In the genomic region with DNA sequence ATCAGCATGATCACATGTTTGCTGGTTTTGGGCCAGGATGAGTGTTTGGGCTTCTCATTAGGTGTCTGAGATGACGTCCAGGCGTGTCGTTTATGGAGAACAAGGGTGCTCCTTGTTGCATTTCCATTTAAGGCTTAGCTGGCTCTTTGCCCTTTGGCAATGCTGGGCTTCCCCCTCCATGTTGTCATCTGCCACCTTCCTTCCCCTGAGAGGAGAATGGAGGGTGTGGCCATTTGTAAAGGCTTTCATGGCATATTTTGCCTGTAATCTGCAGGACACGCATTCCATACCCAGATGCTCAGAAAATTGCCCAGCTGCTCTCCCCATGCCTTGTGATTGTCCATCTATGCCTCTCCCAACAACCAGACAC, we compare ENCODE assay signal across 9 cellular contexts. TPM values are rescaled to one million over a fixed set of nuclear protein-coding genes. Genes with fewer than 3 reads are reported as not detected.
A peak's percentile ranks its signal among the peaks of the same experiment; 100 is the strongest.
DNase-seq lines count a peak whose midpoint lies in the region; ATAC-seq and TF ChIP-seq lines count a peak whose summit lies in the region.
"Had no signal": no experiment of that assay in that cellular context is flagged by ENCODE, and none has a peak within 500 bp of the region (broad histone marks: within the 10 kb centered on the region; RNA-seq: fewer than 3 reads in every experiment).

No MANE protein-coding gene starts in this region.

- no peak for TF ChIP-seq CTCF in GM13977 (IDR thresholded peaks at IDR 0.05; ENCODE audit: extremely low read depth, insufficient read depth, missing control alignments)

- in situ Hi-C loops in GM13977 (cut with MboI; ENCODE audit: low pct_unique_long_range_greater_than_20kb, low sequenced_read_pairs, unreplicated experiment) = no loop called here

- DNase-seq in left cardiac atrium (peak; percentile 58), cardiac septum (ENCODE audit: low spot score) (no peak), NCI-H748 treated with DMSO at 0.1 percent for 48 hours (lab: John Stamatoyannopoulos, UW) (peak; percentile 41), inferior parietal cortex (ENCODE audit: extremely low spot score) (no peak), GM13977 (ENCODE audit: low spot score) (no peak), SIG-M5 (lab: John Stamatoyannopoulos, UW) (no peak)

- peak; percentile 64 to 65 for ATAC-seq in left cardiac atrium
- peak; percentile 34 for ATAC-seq in esophagus mucosa
- ATAC-seq in HG02588 (IDR thresholded peaks at IDR 0.05; ENCODE audit: unreplicated experiment) = no peak

- intact Hi-C loops in left cardiac atrium (cut with DNase I) (no loop called here), cardiac septum (cut with DNase I) (no loop called here)

RNA-seq across cellular contexts. Expression of gene PKP1, which starts 27.7 kb away (rescaled TPM):
- total RNA-seq in left cardiac atrium (1 to 10 TPM in 1 of 2 donors, under 1 TPM in 1; 0.77 to 1.0 TPM), cardiac septum (0.16 TPM), esophagus mucosa (608 TPM)
- total RNA-seq: activated CD8-positive, alpha-beta memory T cell treated with anti-CD3 and anti-CD28 coated beads for 36 hours had no signal

Comparison
In these comparisons a context has a peak if more than half of its experiments do, and no peak if none do; other contexts are left out.
1. DNase-seq: peak in left cardiac atrium (single experiment) and NCI-H748 treated with DMSO at 0.1 percent for 48 hours (single experiment); none in cardiac septum (single experiment), inferior parietal cortex (single experiment), GM13977 (single experiment) and SIG-M5 (single experiment).
2. RNA of gene PKP1, which starts 27.7 kb away (total RNA-seq): 608 TPM in esophagus mucosa (single experiment); 0.77 to 1.0 TPM in left cardiac atrium and 0.16 TPM in cardiac septum (single experiment); every median in the first group is over 100 times any median in the second.